Comparison of ENCODE assay signal across 8 cellular contexts in genomic region chr17:17570207-17570797, GRCh38. TPM values are rescaled to one million over a fixed set of nuclear protein-coding genes. Genes with fewer than 3 reads are reported as not detected.
DNase-seq lines count a peak whose midpoint lies in the region; FAIRE-seq and TF ChIP-seq lines count a peak whose summit lies in the region.

No MANE protein-coding gene starts in this region.

- peak; percentile 63 for DNase-seq in BE2C
- peak; percentile 26 for DNase-seq in LHCN-M2 (ENCODE audit: low read depth)
- DNase-seq in ascending aorta (ENCODE audit: low spot score in 2 of 2) = no peak
- no peak for DNase-seq in kidney
- DNase-seq in activated T-cell treated with anti-CD3 and anti-CD28 coated beads, Interleukin-2, amount 50 U/mL, for 24 hours = no peak
- DNase-seq in activated CD4-positive, alpha-beta T cell treated with anti-CD3 and anti-CD28 coated beads for 1 hour = no peak
- DNase-seq in activated effector memory CD4-positive, alpha-beta T cell treated with Interleukin-2 at 50 U/mL for 16 hours = no peak
- DNase-seq in mesenteric fat pad (ENCODE audit: low spot score) = no peak

- H3K36me3 Mint-ChIP-seq in activated T-cell treated with anti-CD3 and anti-CD28 coated beads, Interleukin-2, amount 50 U/mL, for 24 hours (ENCODE audit: low read depth) = peaks cover 18% of the 10 kb centered on the region

- TF ChIP-seq CTCF in BE2C (IDR thresholded peaks at IDR 0.05; ENCODE audit: low read depth, low read length) (peak; percentile 59), ascending aorta (IDR thresholded peaks at IDR 0.05) (peak in 2 of 3 experiments; percentile 39 to 56), kidney (IDR thresholded peaks at IDR 0.05; ENCODE audit: borderline replicate concordance, extremely low read depth, insufficient read depth) (peak; percentile 41)

- H3K4me3 Mint-ChIP-seq in activated T-cell treated with anti-CD3 and anti-CD28 coated beads, Interleukin-2, amount 50 U/mL, for 24 hours = no peak overlapping the region

- intact Hi-C loops in ascending aorta (cut with DNase I) = loop anchor here (1.0 kb wide), 1 partner anchor 74 kb away; the partner anchor contains the start of gene RASD1
- intact Hi-C loops in kidney (cut with DNase I) = no loop called here

- no peak overlapping the region for H3K27ac Mint-ChIP-seq in activated T-cell treated with anti-CD3 and anti-CD28 coated beads, Interleukin-2, amount 50 U/mL, for 24 hours

- H3K9ac ChIP-seq in kidney (ENCODE audit: low read length in 2 of 2) = peak overlapping the region in 1 of 2 donors; percentile 1

- no peak overlapping the region for H3K27ac ChIP-seq in ascending aorta
- H3K27ac ChIP-seq in kidney (ENCODE audit: low read depth in 2 of 2, low read length in 2 of 2) = no peak overlapping the region

- H3K4me1 ChIP-seq in BE2C = 0 out of 2 replicates have a peak, but pooled peaks cover 2% of the 10 kb centered on the region
- H3K4me1 ChIP-seq in ascending aorta = peaks cover 13 to 32% of the 10 kb centered on the region in 2 donors
- H3K4me1 ChIP-seq in kidney (ENCODE audit: control insufficient read depth in 1 of 2, insufficient read depth in 1 of 2, low read depth in 1 of 2, low read length in 2 of 2) = peaks cover 44 to 59% of the 10 kb centered on the region in 2 donors

- H3K4me1 Mint-ChIP-seq in activated T-cell treated with anti-CD3 and anti-CD28 coated beads, Interleukin-2, amount 50 U/mL, for 24 hours (ENCODE audit: low read depth) = no peaks in the 10 kb centered on the region

- H3K36me3 ChIP-seq in BE2C (no peaks in the 10 kb centered on the region), ascending aorta (peaks cover 2 to 8% of the 10 kb centered on the region in 2 donors), kidney (ENCODE audit: control insufficient read depth in 1 of 2, insufficient read depth in 2 of 2, low read length in 2 of 2) (no peaks in the 10 kb centered on the region)

- FAIRE-seq in kidney (lab: Jason Lieb, UNC) = no peak

- H3K9me3 Mint-ChIP-seq in activated T-cell treated with anti-CD3 and anti-CD28 coated beads, Interleukin-2, amount 50 U/mL, for 24 hours = no peaks in the 10 kb centered on the region

- H3K27me3 ChIP-seq in BE2C (no peaks in the 10 kb centered on the region), ascending aorta (no peaks in the 10 kb centered on the region)

- no peaks in the 10 kb centered on the region for H3K27me3 Mint-ChIP-seq in activated T-cell treated with anti-CD3 and anti-CD28 coated beads, Interleukin-2, amount 50 U/mL, for 24 hours

- H3K9me3 ChIP-seq in BE2C (no peaks in the 10 kb centered on the region), ascending aorta (no peaks in the 10 kb centered on the region), kidney (ENCODE audit: control insufficient read depth in 1 of 2, low read length in 2 of 2) (no peaks in the 10 kb centered on the region)

- no peak overlapping the region for H3K4me3 ChIP-seq in BE2C (ENCODE audit: low read depth, low read length)
- no peak overlapping the region for H3K4me3 ChIP-seq in ascending aorta
- no peak overlapping the region for H3K4me3 ChIP-seq in kidney (ENCODE audit: low read length in 2 of 2)

RNA-seq across cellular contexts. Expression of gene PEMT, which starts 21.2 kb away (rescaled TPM):
- 14.5 TPM for polyA plus RNA-seq in BE2C (2012; ENCODE audit: insufficient read depth, insufficient read length, low read depth)
- total RNA-seq in LHCN-M2 (2014; rRNA removed) = 35.4 and 44.8 TPM in 2 replicates
- 36.2 TPM for polyA plus RNA-seq in LHCN-M2 (2012)
- total RNA-seq in ascending aorta = 690 TPM
- total RNA-seq in kidney = 36.8 TPM
- 52.1 TPM for polyA plus RNA-seq in kidney (ENCODE audit: insufficient read depth, low read depth, low replicate concordance)
- total RNA-seq in mesenteric fat pad = 151 TPM

Comparison
In these comparisons a context has a peak if more than half of its experiments do, and no peak if none do; other contexts are left out.
1. DNase-seq: peak in BE2C (single experiment) and LHCN-M2 (single experiment); none in ascending aorta (0 of 2), kidney (single experiment), activated T-cell treated with anti-CD3 and anti-CD28 coated beads, Interleukin-2, amount 50 U/mL, for 24 hours (single experiment), activated CD4-positive, alpha-beta T cell treated with anti-CD3 and anti-CD28 coated beads for 1 hour (single experiment), activated effector memory CD4-positive, alpha-beta T cell treated with Interleukin-2 at 50 U/mL for 16 hours (single experiment) and mesenteric fat pad (single experiment).
2. Peak in every context shown above with its lines, with median percentiles within 50 percentile points of each other: CTCF ChIP-seq.